ENCODE assay signal across 10 cellular contexts in the genomic region with DNA sequence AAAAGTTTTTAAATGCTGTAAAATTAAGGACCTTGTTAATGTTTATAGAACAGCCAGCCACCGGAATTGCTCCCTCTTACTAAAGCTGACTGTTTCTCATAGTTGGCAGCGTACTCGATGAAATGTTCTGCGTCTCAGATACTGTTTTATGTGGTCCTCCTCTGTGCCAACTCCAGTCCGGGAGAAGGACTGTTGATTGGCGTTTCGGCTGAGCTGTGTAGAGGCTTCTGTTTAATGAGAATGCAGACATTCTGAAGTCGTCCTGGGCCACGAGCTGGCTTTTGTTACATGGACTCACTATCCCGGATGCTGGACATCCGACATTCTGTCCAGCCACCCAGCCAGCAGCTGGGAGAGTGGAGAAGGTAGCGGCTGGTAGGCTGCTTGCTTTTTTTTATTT.
A peak's percentile ranks its signal among the peaks of the same experiment; 100 is the strongest.
DNase-seq lines count a peak whose midpoint lies in the region; ATAC-seq and TF ChIP-seq lines count a peak whose summit lies in the region.
"Had no signal": no experiment of that assay in that cellular context is flagged by ENCODE, and none has a peak within 500 bp of the region (broad histone marks: within the 10 kb centered on the region; RNA-seq: fewer than 3 reads in every experiment).

No MANE protein-coding gene starts in this region.

- peak overlapping the region; percentile 34 for H3K4me2 ChIP-seq in GM23248 (ENCODE audit: unreplicated experiment)

- 30 to 33% methylated on average over 12 of the region's 12 CpGs for WGBS in GM23248 (ENCODE audit: low coverage in 1 of 2, low lambda C conversion rate in 2 of 2, missing lambda C conversion rate in 2 of 2), 2 experiments

- peaks cover 1% of the 10 kb centered on the region for H3K36me3 Mint-ChIP-seq in chondrocyte (ENCODE audit: low read depth)
- no peaks in the 10 kb centered on the region for H3K36me3 Mint-ChIP-seq in activated T-cell treated with anti-CD3 and anti-CD28 coated beads, Interleukin-2, amount 50 U/mL, for 72 hours (ENCODE audit: insufficient read depth in 2 of 2)

- peak overlapping the region; percentile 56 for H3K9ac ChIP-seq in GM23248

- H3K9me3 ChIP-seq in GM23248 (ENCODE audit: low read depth) = no peaks in the 10 kb centered on the region
- H3K9me3 ChIP-seq: esophagus squamous epithelium had no signal

- in situ Hi-C loops in GM23248 (cut with MboI) (no loop called here), GM13977 (cut with MboI; ENCODE audit: low pct_unique_long_range_greater_than_20kb, low sequenced_read_pairs, unreplicated experiment) (no loop called here)

- H3K9me2 ChIP-seq in GM23248 (ENCODE audit: insufficient read depth) = no peaks in the 10 kb centered on the region

- peak; percentile 88 for DNase-seq in GM23248
- DNase-seq in chondrocyte (ENCODE audit: low spot score) = peak; percentile 19
- DNase-seq in kidney epithelial cell (ENCODE audit: low read depth) = peak; percentile 14
- DNase-seq in stromal cell of bone marrow (ENCODE audit: low read depth) = peak; percentile 78
- DNase-seq in KG1 (lab: John Stamatoyannopoulos, UW) = no peak
- no peak for DNase-seq in ureter (ENCODE audit: low spot score)
- DNase-seq in activated T-cell treated with anti-CD3 and anti-CD28 coated beads, Interleukin-2, amount 50 U/mL, for 72 hours = no peak
- DNase-seq in GM13977 (ENCODE audit: low spot score) = no peak
- DNase-seq: esophagus squamous epithelium, T-helper 9 cell had no signal

- H3K27ac Mint-ChIP-seq in chondrocyte (ENCODE audit: unreplicated experiment) = peak overlapping the region; percentile 70
- no peak overlapping the region for H3K27ac Mint-ChIP-seq in activated T-cell treated with anti-CD3 and anti-CD28 coated beads, Interleukin-2, amount 50 U/mL, for 72 hours

- no peak overlapping the region for H3K4me3 Mint-ChIP-seq in chondrocyte (ENCODE audit: unreplicated experiment)
- H3K4me3 Mint-ChIP-seq in activated T-cell treated with anti-CD3 and anti-CD28 coated beads, Interleukin-2, amount 50 U/mL, for 72 hours = no peak overlapping the region

- TF ChIP-seq CTCF in chondrocyte (IDR thresholded peaks at IDR 0.05) (no peak), kidney epithelial cell (IDR thresholded peaks at IDR 0.05; ENCODE audit: insufficient read depth, low read length, poor library complexity, severe bottlenecking) (no peak), GM13977 (IDR thresholded peaks at IDR 0.05; ENCODE audit: extremely low read depth, insufficient read depth, missing control alignments) (no peak)

- ATAC-seq in activated T-cell treated with anti-CD3 and anti-CD28 coated beads, Interleukin-2, amount 50 U/mL, for 72 hours (replicated peaks in 1 of 2) = no peak

- H3K79me2 ChIP-seq in GM23248 (ENCODE audit: insufficient read depth) = peaks cover 93% of the 10 kb centered on the region

- H3K4me1 Mint-ChIP-seq in chondrocyte (ENCODE audit: low read depth) = peaks cover 16% of the 10 kb centered on the region
- H3K4me1 Mint-ChIP-seq in activated T-cell treated with anti-CD3 and anti-CD28 coated beads, Interleukin-2, amount 50 U/mL, for 72 hours (ENCODE audit: low read depth) = peaks cover 7% of the 10 kb centered on the region

- H3K27me3 ChIP-seq in GM23248 (replicated peaks; ENCODE audit: insufficient read depth) = no peaks in the 10 kb centered on the region
- H3K27me3 ChIP-seq in kidney epithelial cell (ENCODE audit: control insufficient read depth, insufficient read depth, low read length) = no peaks in the 10 kb centered on the region
- H3K27me3 ChIP-seq: esophagus squamous epithelium had no signal

- peaks cover 15% of the 10 kb centered on the region for H3K4me1 ChIP-seq in GM23248 (ENCODE audit: insufficient read depth)

- peaks cover 23% of the 10 kb centered on the region for H3F3A ChIP-seq in GM23248 (ENCODE audit: insufficient read depth)

- H2AFZ ChIP-seq in GM23248 = no peak overlapping the region

- H3K27ac ChIP-seq in GM23248 = peak overlapping the region; percentile 54
- H3K27ac ChIP-seq: esophagus squamous epithelium had no signal

- H3K9me3 Mint-ChIP-seq in chondrocyte (ENCODE audit: low read depth) = no peaks in the 10 kb centered on the region
- no peaks in the 10 kb centered on the region for H3K9me3 Mint-ChIP-seq in activated T-cell treated with anti-CD3 and anti-CD28 coated beads, Interleukin-2, amount 50 U/mL, for 72 hours

- no peaks in the 10 kb centered on the region for H3K27me3 Mint-ChIP-seq in chondrocyte (ENCODE audit: low read depth)
- H3K27me3 Mint-ChIP-seq in activated T-cell treated with anti-CD3 and anti-CD28 coated beads, Interleukin-2, amount 50 U/mL, for 72 hours (ENCODE audit: low read depth) = no peaks in the 10 kb centered on the region

- H3K36me3 ChIP-seq in GM23248 (ENCODE audit: low read depth) = peaks cover 8% of the 10 kb centered on the region; the same call in 1 of the 2 replicates
- peaks cover 2% of the 10 kb centered on the region for H3K36me3 ChIP-seq in kidney epithelial cell (ENCODE audit: control insufficient read depth, insufficient read depth, low read length)

- no peaks in the 10 kb centered on the region for H4K20me1 ChIP-seq in GM23248 (ENCODE audit: insufficient read depth)

- H3K4me3 ChIP-seq in GM23248 (0 out of 2 replicates have a peak overlapping the region, but pooled peaks have one; percentile 8), kidney epithelial cell (ENCODE audit: low read depth, low read length) (no peak overlapping the region)
- H3K4me3 ChIP-seq: esophagus squamous epithelium had no signal

Comparison
In these comparisons a context has a peak if more than half of its experiments do, and no peak if none do; other contexts are left out.
1. DNase-seq: peak in GM23248 (single experiment), chondrocyte (single experiment), kidney epithelial cell (single experiment) and stromal cell of bone marrow (single experiment); none in KG1 (single experiment), ureter (single experiment), activated T-cell treated with anti-CD3 and anti-CD28 coated beads, Interleukin-2, amount 50 U/mL, for 72 hours (0 of 2) and GM13977 (single experiment).